Comparison of ENCODE assay signal across 7 cellular contexts in genomic region chr1:41235893-41236292, GRCh38.
"Had no signal": no experiment of that assay in that cellular context is flagged by ENCODE, and none has a peak within 500 bp of the region (broad histone marks: within the 10 kb centered on the region; RNA-seq: fewer than 3 reads in every experiment).

No MANE protein-coding gene starts in this region.

- H3K27ac ChIP-seq: HL-60 had no signal

- H3K4me3 Mint-ChIP-seq: GM23338, H9, HFFc6, IgD-negative memory B cell had no signal

- H3K36me3 Mint-ChIP-seq: IgD-negative memory B cell had no signal

- DNase-seq: H9, HCEC 1CT, HFFc6 had no signal

- H2AFZ ChIP-seq: GM23338 had no signal

- H3K4me3 ChIP-seq: GM23338 had no signal

- ATAC-seq: GM23338, HepG2 had no signal

- H3K27ac Mint-ChIP-seq: GM23338, HFFc6, IgD-negative memory B cell had no signal

- H3K4me2 ChIP-seq: GM23338 had no signal

- H3K27me3 Mint-ChIP-seq: IgD-negative memory B cell had no signal
